In genomic region chr7:30782690-30783089, GRCh38 we compare ENCODE assay signal across 37 cellular contexts. TPM values are rescaled to one million over a fixed set of nuclear protein-coding genes. Genes with fewer than 3 reads are reported as not detected.
"Had no signal": no experiment of that assay in that cellular context is flagged by ENCODE, and none has a peak within 500 bp of the region (broad histone marks: within the 10 kb centered on the region; RNA-seq: fewer than 3 reads in every experiment).

No MANE protein-coding gene starts in this region.

- H3K36me3 ChIP-seq: MG63 had no signal

- H3K4me3 ChIP-seq: MG63 had no signal

- H3K27me3 ChIP-seq: MG63 had no signal

- DNase-seq: Karpas-422, Kasumi-1, MG63, MM.1S, MV-4-11, NCI-H1048, NCI-H1092, NCI-H1092 treated with DMSO at 0.1 percent for 48 hours, NCI-H1105, NCI-H1105 treated with DMSO at 0.1 percent for 48 hours, NCI-H1417, NCI-H1417 treated with DMSO at 0.1 percent for 48 hours, NCI-H1436, NCI-H1436 treated with DMSO at 0.1 percent for 48 hours, NCI-H146, NCI-H1694, NCI-H1694 treated with DMSO at 0.1 percent for 48 hours, NCI-H187, NCI-H187 treated with DMSO at 0.1 percent for 48 hours, NCI-H1930, NCI-H2029, NCI-H2029 treated with DMSO at 0.1 percent for 48 hours, NCI-H2081, NCI-H2081 treated with DMSO at 0.1 percent for 48 hours, NCI-H2107, NCI-H2171, NCI-H2171 treated with DMSO at 0.1 percent for 48 hours, NCI-H2227 treated with DMSO at 0.1 percent for 48 hours, NCI-H226, NCI-H345, NCI-H446, NCI-H446 treated with DMSO at 0.1 percent for 48 hours, NCI-H510A, NCI-H510A treated with DMSO at 0.1 percent for 48 hours had no signal

- H3K9me3 ChIP-seq: MG63 had no signal

RNA-seq across cellular contexts. Expression of gene INMT, which starts 30.8 kb away (rescaled TPM):
- total RNA-seq: M059J, MCF 10A, NCI-H460 had no signal
